ENCODE assay signal across 1 cellular context in genomic region chr9:82196658-82197057, GRCh38.
TF ChIP-seq lines count a peak whose summit lies in the region.

No MANE protein-coding gene starts in this region.

TF ChIP-seq in GM23338, 12 proteins besides CTCF, POLR2A, EP300 and RAD21 (continued from another document):
- TF ChIP-seq, protein P1, sequence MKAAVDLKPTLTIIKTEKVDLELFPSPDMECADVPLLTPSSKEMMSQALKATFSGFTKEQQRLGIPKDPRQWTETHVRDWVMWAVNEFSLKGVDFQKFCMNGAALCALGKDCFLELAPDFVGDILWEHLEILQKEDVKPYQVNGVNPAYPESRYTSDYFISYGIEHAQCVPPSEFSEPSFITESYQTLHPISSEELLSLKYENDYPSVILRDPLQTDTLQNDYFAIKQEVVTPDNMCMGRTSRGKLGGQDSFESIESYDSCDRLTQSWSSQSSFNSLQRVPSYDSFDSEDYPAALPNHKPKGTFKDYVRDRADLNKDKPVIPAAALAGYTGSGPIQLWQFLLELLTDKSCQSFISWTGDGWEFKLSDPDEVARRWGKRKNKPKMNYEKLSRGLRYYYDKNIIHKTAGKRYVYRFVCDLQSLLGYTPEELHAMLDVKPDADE (IDR thresholded peaks at IDR 0.05), result no peak
- no peak for TF ChIP-seq JUNB (IDR thresholded peaks at IDR 0.05; ENCODE audit: unreplicated experiment)
- no peak for TF ChIP-seq EZH2 (IDR thresholded peaks at IDR 0.05; ENCODE audit: low read depth, unreplicated experiment)
- TF ChIP-seq ZNF331 (CRISPR knock-in tag; IDR thresholded peaks at IDR 0.05; ENCODE audit: low read depth), result no peak
- no peak for TF ChIP-seq ZNF114 (CRISPR knock-in tag; IDR thresholded peaks at IDR 0.05)
- TF ChIP-seq, protein P2, sequence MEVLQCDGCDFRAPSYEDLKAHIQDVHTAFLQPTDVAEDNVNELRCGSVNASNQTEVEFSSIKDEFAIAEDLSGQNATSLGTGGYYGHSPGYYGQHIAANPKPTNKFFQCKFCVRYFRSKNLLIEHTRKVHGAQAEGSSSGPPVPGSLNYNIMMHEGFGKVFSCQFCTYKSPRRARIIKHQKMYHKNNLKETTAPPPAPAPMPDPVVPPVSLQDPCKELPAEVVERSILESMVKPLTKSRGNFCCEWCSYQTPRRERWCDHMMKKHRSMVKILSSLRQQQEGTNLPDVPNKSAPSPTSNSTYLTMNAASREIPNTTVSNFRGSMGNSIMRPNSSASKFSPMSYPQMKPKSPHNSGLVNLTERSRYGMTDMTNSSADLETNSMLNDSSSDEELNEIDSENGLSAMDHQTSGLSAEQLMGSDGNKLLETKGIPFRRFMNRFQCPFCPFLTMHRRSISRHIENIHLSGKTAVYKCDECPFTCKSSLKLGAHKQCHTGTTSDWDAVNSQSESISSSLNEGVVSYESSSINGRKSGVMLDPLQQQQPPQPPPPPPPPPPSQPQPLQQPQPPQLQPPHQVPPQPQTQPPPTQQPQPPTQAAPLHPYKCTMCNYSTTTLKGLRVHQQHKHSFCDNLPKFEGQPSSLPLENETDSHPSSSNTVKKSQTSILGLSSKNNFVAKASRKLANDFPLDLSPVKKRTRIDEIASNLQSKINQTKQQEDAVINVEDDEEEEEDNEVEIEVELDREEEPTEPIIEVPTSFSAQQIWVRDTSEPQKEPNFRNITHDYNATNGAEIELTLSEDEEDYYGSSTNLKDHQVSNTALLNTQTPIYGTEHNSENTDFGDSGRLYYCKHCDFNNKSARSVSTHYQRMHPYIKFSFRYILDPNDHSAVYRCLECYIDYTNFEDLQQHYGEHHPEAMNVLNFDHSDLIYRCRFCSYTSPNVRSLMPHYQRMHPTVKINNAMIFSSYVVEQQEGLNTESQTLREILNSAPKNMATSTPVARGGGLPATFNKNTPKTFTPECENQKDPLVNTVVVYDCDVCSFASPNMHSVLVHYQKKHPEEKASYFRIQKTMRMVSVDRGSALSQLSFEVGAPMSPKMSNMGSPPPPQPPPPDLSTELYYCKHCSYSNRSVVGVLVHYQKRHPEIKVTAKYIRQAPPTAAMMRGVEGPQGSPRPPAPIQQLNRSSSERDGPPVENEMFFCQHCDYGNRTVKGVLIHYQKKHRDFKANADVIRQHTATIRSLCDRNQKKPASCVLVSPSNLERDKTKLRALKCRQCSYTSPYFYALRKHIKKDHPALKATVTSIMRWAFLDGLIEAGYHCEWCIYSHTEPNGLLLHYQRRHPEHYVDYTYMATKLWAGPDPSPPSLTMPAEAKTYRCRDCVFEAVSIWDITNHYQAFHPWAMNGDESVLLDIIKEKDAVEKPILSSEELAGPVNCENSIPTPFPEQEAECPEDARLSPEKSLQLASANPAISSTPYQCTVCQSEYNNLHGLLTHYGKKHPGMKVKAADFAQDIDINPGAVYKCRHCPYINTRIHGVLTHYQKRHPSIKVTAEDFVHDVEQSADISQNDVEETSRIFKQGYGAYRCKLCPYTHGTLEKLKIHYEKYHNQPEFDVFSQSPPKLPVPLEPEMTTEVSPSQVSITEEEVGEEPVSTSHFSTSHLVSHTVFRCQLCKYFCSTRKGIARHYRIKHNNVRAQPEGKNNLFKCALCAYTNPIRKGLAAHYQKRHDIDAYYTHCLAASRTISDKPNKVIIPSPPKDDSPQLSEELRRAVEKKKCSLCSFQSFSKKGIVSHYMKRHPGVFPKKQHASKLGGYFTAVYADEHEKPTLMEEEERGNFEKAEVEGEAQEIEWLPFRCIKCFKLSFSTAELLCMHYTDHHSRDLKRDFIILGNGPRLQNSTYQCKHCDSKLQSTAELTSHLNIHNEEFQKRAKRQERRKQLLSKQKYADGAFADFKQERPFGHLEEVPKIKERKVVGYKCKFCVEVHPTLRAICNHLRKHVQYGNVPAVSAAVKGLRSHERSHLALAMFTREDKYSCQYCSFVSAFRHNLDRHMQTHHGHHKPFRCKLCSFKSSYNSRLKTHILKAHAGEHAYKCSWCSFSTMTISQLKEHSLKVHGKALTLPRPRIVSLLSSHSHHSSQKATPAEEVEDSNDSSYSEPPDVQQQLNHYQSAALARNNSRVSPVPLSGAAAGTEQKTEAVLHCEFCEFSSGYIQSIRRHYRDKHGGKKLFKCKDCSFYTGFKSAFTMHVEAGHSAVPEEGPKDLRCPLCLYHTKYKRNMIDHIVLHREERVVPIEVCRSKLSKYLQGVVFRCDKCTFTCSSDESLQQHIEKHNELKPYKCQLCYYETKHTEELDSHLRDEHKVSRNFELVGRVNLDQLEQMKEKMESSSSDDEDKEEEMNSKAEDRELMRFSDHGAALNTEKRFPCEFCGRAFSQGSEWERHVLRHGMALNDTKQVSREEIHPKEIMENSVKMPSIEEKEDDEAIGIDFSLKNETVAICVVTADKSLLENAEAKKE (CRISPR knock-in tag; IDR thresholded peaks at IDR 0.05), result no peak
